In genomic region chr15:65578904-65579728, GRCh38 we compare ENCODE assay signal across 1 cellular context.
TF ChIP-seq lines count a peak whose summit lies in the region.

No MANE protein-coding gene starts in this region.

TF ChIP-seq in GM23338, 12 proteins besides CTCF, POLR2A, EP300 and RAD21:
- 0 out of 2 replicates have a peak, but pooled peaks have one; percentile 16 for TF ChIP-seq POLR2AphosphoS5 (IDR thresholded peaks at IDR 0.05; ENCODE audit: low read depth)
- no peak for TF ChIP-seq CREB1 (CRISPR knock-in tag; IDR thresholded peaks at IDR 0.05; ENCODE audit: low read depth)
